ENCODE assay signal across 1 cellular context in the genomic region with DNA sequence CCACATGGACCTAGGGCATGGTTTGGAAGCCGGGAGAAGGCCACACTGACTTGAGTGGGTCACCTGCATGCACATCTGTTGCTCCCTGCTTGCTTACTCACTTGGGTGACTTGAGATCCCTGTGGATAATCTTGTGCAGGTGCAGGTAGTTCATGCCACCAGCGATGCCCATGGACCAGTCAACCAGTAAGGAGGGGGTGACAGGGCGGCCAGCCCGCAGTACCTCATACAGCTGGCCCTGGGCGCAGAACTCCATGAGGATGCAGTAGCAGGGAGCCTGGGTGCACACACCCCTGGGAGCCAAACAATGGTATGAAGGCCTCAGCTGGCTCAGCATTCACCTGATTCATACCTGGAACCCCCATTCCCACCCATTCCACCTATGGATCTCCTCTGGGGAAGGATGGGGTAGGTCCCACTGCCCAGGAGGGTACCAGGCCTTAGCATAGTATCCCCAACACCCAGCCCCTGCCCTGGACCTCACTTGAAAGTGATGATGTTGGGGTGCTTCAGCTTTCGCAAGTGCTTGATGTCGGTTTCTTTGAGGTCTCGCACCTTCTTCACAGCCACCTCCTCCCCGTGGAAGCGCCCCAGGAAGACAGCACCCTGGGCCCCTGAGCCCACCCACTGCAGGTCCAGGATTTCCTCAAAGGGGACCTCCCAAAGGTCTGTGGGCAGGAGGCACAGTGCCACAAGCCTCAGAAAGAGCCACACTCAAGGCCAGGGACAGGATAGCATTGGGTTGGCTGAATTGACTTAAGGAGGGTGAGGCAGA.
TF ChIP-seq lines count a peak whose summit lies in the region.

No MANE protein-coding gene starts in this region.

TF ChIP-seq in GM12878, 131 proteins besides CTCF, POLR2A, EP300 and RAD21:
- TF ChIP-seq, protein P1, sequence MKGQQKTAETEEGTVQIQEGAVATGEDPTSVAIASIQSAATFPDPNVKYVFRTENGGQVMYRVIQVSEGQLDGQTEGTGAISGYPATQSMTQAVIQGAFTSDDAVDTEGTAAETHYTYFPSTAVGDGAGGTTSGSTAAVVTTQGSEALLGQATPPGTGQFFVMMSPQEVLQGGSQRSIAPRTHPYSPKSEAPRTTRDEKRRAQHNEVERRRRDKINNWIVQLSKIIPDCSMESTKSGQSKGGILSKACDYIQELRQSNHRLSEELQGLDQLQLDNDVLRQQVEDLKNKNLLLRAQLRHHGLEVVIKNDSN (IDR thresholded peaks at IDR 0.05; ENCODE audit: borderline replicate concordance, extremely low read length, insufficient read depth, low read depth, low read length): no peak
- TF ChIP-seq DPF2 (IDR thresholded peaks at IDR 0.05) (no peak), WRNIP1 (IDR thresholded peaks at IDR 0.05; ENCODE audit: borderline replicate concordance, low read depth, low read length) (no peak), PAX5 (IDR thresholded peaks at IDR 0.05; ENCODE audit: borderline replicate concordance, low read depth, low read length) (no peak), BMI1 (IDR thresholded peaks at IDR 0.05; ENCODE audit: borderline replicate concordance) (no peak)
